In genomic region chr9:4306788-4307144, GRCh38 we compare ENCODE assay signal across 17 cellular contexts. TPM values are rescaled to one million over a fixed set of nuclear protein-coding genes. Genes with fewer than 3 reads are reported as not detected.
DNase-seq lines count a peak whose midpoint lies in the region; ATAC-seq and TF ChIP-seq lines count a peak whose summit lies in the region.
"Had no signal": no experiment of that assay in that cellular context is flagged by ENCODE, and none has a peak within 500 bp of the region (broad histone marks: within the 10 kb centered on the region; RNA-seq: fewer than 3 reads in every experiment).

No MANE protein-coding gene starts in this region.

- H2AFZ ChIP-seq in Loucy (ENCODE audit: low read length) (peak overlapping the region; percentile 26; the same call in 1 of the 2 replicates), smooth muscle cell (ENCODE audit: low read depth) (no peak overlapping the region)

- TF ChIP-seq POLR2A in body of pancreas (IDR thresholded peaks at IDR 0.05) = no peak

- H3K4me1 Mint-ChIP-seq in activated naive CD4-positive, alpha-beta T cell treated with anti-CD3 and anti-CD28 coated beads, Interleukin-2, amount 50 U/mL, for 24 hours = peaks cover 52% of the 10 kb centered on the region
- H3K4me1 Mint-ChIP-seq: T-helper 17 cell had no signal

- intact Hi-C loops in body of pancreas (cut with DNase I) = no loop called here

- no peaks in the 10 kb centered on the region for H3K27me3 Mint-ChIP-seq in activated naive CD4-positive, alpha-beta T cell treated with anti-CD3 and anti-CD28 coated beads, Interleukin-2, amount 50 U/mL, for 24 hours
- H3K27me3 Mint-ChIP-seq: CD4-positive, alpha-beta T cell had no signal

- H3K4me1 ChIP-seq in Loucy (ENCODE audit: insufficient read depth, low read length, poor library complexity, severe bottlenecking) = no peaks in the 10 kb centered on the region
- peaks cover 40% of the 10 kb centered on the region for H3K4me1 ChIP-seq in body of pancreas
- no peaks in the 10 kb centered on the region for H3K4me1 ChIP-seq in smooth muscle cell (ENCODE audit: low read depth)
- H3K4me1 ChIP-seq: SJCRH30 had no signal

- H3K36me3 Mint-ChIP-seq in activated naive CD4-positive, alpha-beta T cell treated with anti-CD3 and anti-CD28 coated beads, Interleukin-2, amount 50 U/mL, for 24 hours = no peaks in the 10 kb centered on the region

- H3K27me3 ChIP-seq in Loucy (ENCODE audit: insufficient read depth, low read length, poor library complexity, severe bottlenecking) = no peaks in the 10 kb centered on the region
- H3K27me3 ChIP-seq in body of pancreas = no peaks in the 10 kb centered on the region
- H3K27me3 ChIP-seq in smooth muscle cell (ENCODE audit: low read depth) = no peaks in the 10 kb centered on the region
- H3K27me3 ChIP-seq: SJCRH30, tibial nerve had no signal

- H3K9me2 ChIP-seq in Loucy (replicated peaks; ENCODE audit: low read depth, low read length) = no peaks in the 10 kb centered on the region

- peak overlapping the region; percentile 44 to 73 (median 55) for H3K27ac ChIP-seq in body of pancreas
- peak overlapping the region; percentile 65 for H3K27ac ChIP-seq in smooth muscle cell (ENCODE audit: low read depth)
- H3K27ac ChIP-seq: neutrophil, SJCRH30, tibial nerve had no signal

- no peaks in the 10 kb centered on the region for H3F3A ChIP-seq in Loucy (ENCODE audit: low read depth)
- H3F3A ChIP-seq in smooth muscle cell (ENCODE audit: low read depth) = peaks cover under 1% of the 10 kb centered on the region

- no peak for ATAC-seq in body of pancreas
- ATAC-seq in HG03565 (IDR thresholded peaks at IDR 0.05; ENCODE audit: unreplicated experiment) = no peak
- ATAC-seq: T-helper 17 cell had no signal

- DNase-seq in activated naive CD4-positive, alpha-beta T cell (lab: John Stamatoyannopoulos, UW) = no peak
- DNase-seq in body of pancreas (no peak), smooth muscle cell (lab: John Stamatoyannopoulos, UW; ENCODE audit: unreplicated experiment) (no peak), NCI-H1048 (lab: John Stamatoyannopoulos, UW) (no peak), NOMO-1 treated with DMSO at 0.1 percent for 48 hours (lab: John Stamatoyannopoulos, UW; ENCODE audit: unreplicated experiment) (no peak)
- DNase-seq: activated CD4-positive, alpha-beta T cell treated with anti-CD3 and anti-CD28 coated beads, Interleukin-2, amount 50 U/mL, for 1 hour; CD4-positive, alpha-beta T cell; NCI-H1436; NCI-H2107; NCI-H510A; SJCRH30; T-helper 17 cell had no signal

- no peaks in the 10 kb centered on the region for H3K9me3 ChIP-seq in Loucy (ENCODE audit: insufficient read depth, low read depth, low read length)
- H3K9me3 ChIP-seq in body of pancreas = no peaks in the 10 kb centered on the region
- H3K9me3 ChIP-seq in smooth muscle cell (replicated peaks; ENCODE audit: low read depth) = no peaks in the 10 kb centered on the region
- H3K9me3 ChIP-seq: neutrophil, SJCRH30, tibial nerve had no signal

- no peaks in the 10 kb centered on the region for H4K20me1 ChIP-seq in Loucy (ENCODE audit: insufficient read depth, low read length, poor library complexity, severe bottlenecking)
- no peaks in the 10 kb centered on the region for H4K20me1 ChIP-seq in smooth muscle cell (ENCODE audit: low read depth)

- H3K4me2 ChIP-seq in Loucy (ENCODE audit: low read depth, low read length, poor library complexity, severe bottlenecking) (no peak overlapping the region), smooth muscle cell (peak overlapping the region; percentile 1)

- H3K9me3 Mint-ChIP-seq in activated naive CD4-positive, alpha-beta T cell treated with anti-CD3 and anti-CD28 coated beads, Interleukin-2, amount 50 U/mL, for 24 hours = no peaks in the 10 kb centered on the region
- H3K9me3 Mint-ChIP-seq: CD4-positive, alpha-beta T cell had no signal

- H3K79me2 ChIP-seq in Loucy (ENCODE audit: insufficient read depth, low read length) = no peaks in the 10 kb centered on the region
- no peaks in the 10 kb centered on the region for H3K79me2 ChIP-seq in smooth muscle cell (ENCODE audit: low read depth)

- H3K36me3 ChIP-seq in Loucy (ENCODE audit: insufficient read depth, low read length) = no peaks in the 10 kb centered on the region
- no peaks in the 10 kb centered on the region for H3K36me3 ChIP-seq in body of pancreas (replicated peaks in 1 of 2; ENCODE audit: insufficient read depth in 1 of 2, low read depth in 2 of 2)
- no peaks in the 10 kb centered on the region for H3K36me3 ChIP-seq in smooth muscle cell (ENCODE audit: low read depth)
- H3K36me3 ChIP-seq: neutrophil, SJCRH30, tibial nerve had no signal

- H3K9ac ChIP-seq in Loucy (ENCODE audit: low read depth, low read length, poor library complexity, severe bottlenecking) = no peak overlapping the region
- no peak overlapping the region for H3K9ac ChIP-seq in smooth muscle cell (ENCODE audit: low read depth)

- H3K4me3 ChIP-seq in Loucy (ENCODE audit: low read length, poor library complexity, severe bottlenecking) = no peak overlapping the region
- H3K4me3 ChIP-seq in body of pancreas = no peak overlapping the region
- no peak overlapping the region for H3K4me3 ChIP-seq in smooth muscle cell
- H3K4me3 ChIP-seq: SJCRH30, tibial nerve had no signal

- TF ChIP-seq CTCF in Loucy (conservative IDR thresholded peaks at IDR 0.05; ENCODE audit: low read length) (no peak), body of pancreas (IDR thresholded peaks at IDR 0.05) (no peak), smooth muscle cell (IDR thresholded peaks at IDR 0.05; ENCODE audit: borderline replicate concordance, insufficient read depth, poor library complexity, severe bottlenecking) (no peak)

- peak overlapping the region; percentile 60 for H3K4me3 Mint-ChIP-seq in activated naive CD4-positive, alpha-beta T cell treated with anti-CD3 and anti-CD28 coated beads, Interleukin-2, amount 50 U/mL, for 24 hours
- H3K4me3 Mint-ChIP-seq: CD4-positive, alpha-beta T cell; T-helper 17 cell had no signal

- H3K27ac Mint-ChIP-seq in activated naive CD4-positive, alpha-beta T cell treated with anti-CD3 and anti-CD28 coated beads, Interleukin-2, amount 50 U/mL, for 24 hours = peak overlapping the region; percentile 89
- H3K27ac Mint-ChIP-seq: CD4-positive, alpha-beta T cell; T-helper 17 cell had no signal

- WGBS in body of pancreas, 2 donors = 31 to 42% methylated on average over 3 of the region's 3 CpGs
- 81% methylated on average over 3 of the region's 3 CpGs for WGBS in smooth muscle cell (ENCODE audit: low lambda C conversion rate)

RNA-seq across cellular contexts. Expression of gene GLIS3, which starts 6.9 kb away (rescaled TPM):
- total RNA-seq in body of pancreas = 10 to 100 TPM; 83.5 to 87.3 TPM
- 21.4 and 24.6 TPM in 2 replicates for total RNA-seq in smooth muscle cell
- polyA plus RNA-seq in smooth muscle cell = 6.4 and 11.3 TPM in 2 replicates
